18 cellular contexts compared by ENCODE assay signal in the genomic region with DNA sequence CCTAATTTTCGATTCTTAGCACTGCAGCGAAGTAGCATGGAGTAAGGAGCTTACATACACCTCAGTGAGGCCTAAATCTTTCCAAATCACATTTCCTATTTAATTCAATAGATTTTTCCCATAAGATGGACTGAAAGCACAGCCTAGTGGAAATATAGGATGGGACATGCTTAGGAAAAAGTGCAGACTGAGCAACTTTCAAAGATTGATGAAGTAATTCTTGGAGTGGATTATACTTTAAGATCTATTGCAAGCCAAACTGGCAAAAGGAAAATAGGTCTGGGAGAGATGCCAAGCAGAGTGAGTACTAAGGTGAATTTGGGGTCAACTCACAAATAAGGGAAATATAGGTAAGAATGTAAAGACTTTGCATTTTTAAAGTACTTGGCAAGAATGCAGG.
A peak's percentile ranks its signal among the peaks of the same experiment; 100 is the strongest.
DNase-seq lines count a peak whose midpoint lies in the region; ATAC-seq and TF ChIP-seq lines count a peak whose summit lies in the region.
"Had no signal": no experiment of that assay in that cellular context is flagged by ENCODE, and none has a peak within 500 bp of the region (broad histone marks: within the 10 kb centered on the region; RNA-seq: fewer than 3 reads in every experiment).

No MANE protein-coding gene starts in this region.

- no peaks in the 10 kb centered on the region for H3K9me3 ChIP-seq in cardiac muscle cell (ENCODE audit: low read depth)

- peak; percentile 18 for TF ChIP-seq CTCF in cardiac muscle cell (IDR thresholded peaks at IDR 0.05; ENCODE audit: low read depth, low read length)
- TF ChIP-seq CTCF in astrocyte of the cerebellum (IDR thresholded peaks at IDR 0.05; ENCODE audit: low read depth, low read length, missing control alignments) = peak; percentile 53
- TF ChIP-seq CTCF in fibroblast of pulmonary artery (IDR thresholded peaks at IDR 0.05; ENCODE audit: low read length, missing control alignments) = peak; percentile 42

- no peaks in the 10 kb centered on the region for H3K27me3 ChIP-seq in cardiac muscle cell

- no peaks in the 10 kb centered on the region for H3K36me3 ChIP-seq in cardiac muscle cell

- no peak overlapping the region for H3K4me3 Mint-ChIP-seq in activated T-cell treated with anti-CD3 and anti-CD28 coated beads, Interleukin-2, amount 50 U/mL, for 4 hours
- H3K4me3 Mint-ChIP-seq: activated CD4-positive, alpha-beta T cell treated with anti-CD3 and anti-CD28 coated beads for 36 hours; activated naive CD4-positive, alpha-beta T cell treated with anti-CD3 and anti-CD28 coated beads, Interleukin-2, amount 10 ng/mL, durations not matched to agents 7 days and 5 days; CD8-positive, alpha-beta T cell; memory B cell; natural killer cell treated with Interleukin-12 subunit alpha and Interleukin-12 subunit beta and Interleukin-15 and Interleukin-18, amount 100 ng/mL, for 72 hours; T-helper 2 cell treated with Interferon-gamma antibody and Interleukin-4, amounts not matched to agents 5 μg/mL and 100 μg/mL, for 36 hours had no signal

- H3K4me1 Mint-ChIP-seq in activated T-cell treated with anti-CD3 and anti-CD28 coated beads, Interleukin-2, amount 50 U/mL, for 4 hours (ENCODE audit: low read depth) = no peaks in the 10 kb centered on the region
- H3K4me1 Mint-ChIP-seq: activated CD4-positive, alpha-beta T cell treated with anti-CD3 and anti-CD28 coated beads for 36 hours; activated naive CD4-positive, alpha-beta T cell treated with anti-CD3 and anti-CD28 coated beads, Interleukin-2, amount 10 ng/mL, durations not matched to agents 7 days and 5 days; memory B cell had no signal

- in situ Hi-C loops in astrocyte of the cerebellum (cut with HindIII; ENCODE audit: low sequenced_read_pairs) = no loop called here

- intact Hi-C loops in left ventricle myocardium superior (cut with micrococcal nuclease) = no loop called here

- H3K36me3 Mint-ChIP-seq in activated T-cell treated with anti-CD3 and anti-CD28 coated beads, Interleukin-2, amount 50 U/mL, for 4 hours (ENCODE audit: insufficient read depth) = no peaks in the 10 kb centered on the region
- H3K36me3 Mint-ChIP-seq: activated naive CD4-positive, alpha-beta T cell treated with anti-CD3 and anti-CD28 coated beads, Interleukin-2, amount 10 ng/mL, durations not matched to agents 7 days and 5 days; CD8-positive, alpha-beta T cell; memory B cell had no signal

- no peaks in the 10 kb centered on the region for H3K4me1 ChIP-seq in cardiac muscle cell (ENCODE audit: low read depth)

- ATAC-seq in left ventricle myocardium superior = no peak
- no peak for ATAC-seq in activated T-cell treated with anti-CD3 and anti-CD28 coated beads, Interleukin-2, amount 50 U/mL, for 4 hours
- ATAC-seq: activated CD4-positive, alpha-beta T cell treated with anti-CD3 and anti-CD28 coated beads for 36 hours; CD8-positive, alpha-beta T cell; natural killer cell treated with Interleukin-12 subunit alpha and Interleukin-12 subunit beta and Interleukin-15 and Interleukin-18, amount 100 ng/mL, for 72 hours had no signal

- peak in 1 of 2 donors; percentile 74 for DNase-seq in cardiac muscle cell (ENCODE audit: low read depth in 1 of 2, low spot score in 1 of 2)
- DNase-seq in left ventricle myocardium superior = no peak
- DNase-seq in astrocyte of the cerebellum (ENCODE audit: low read depth) = peak; percentile 80
- DNase-seq in fibroblast of pulmonary artery (ENCODE audit: low read depth) = peak; percentile 77
- DNase-seq in SHP77 (lab: John Stamatoyannopoulos, UW) = no peak
- no peak for DNase-seq in UCSD-AML1 (lab: John Stamatoyannopoulos, UW; ENCODE audit: unreplicated experiment)
- DNase-seq in activated T-cell treated with anti-CD3 and anti-CD28 coated beads, Interleukin-2, amount 50 U/mL, for 4 hours = no peak
- DNase-seq in GM19238 (ENCODE audit: insufficient read length, low spot score) = no peak
- DNase-seq: activated CD4-positive, alpha-beta T cell treated with anti-CD3 and anti-CD28 coated beads for 36 hours; activated CD8-positive, alpha-beta memory T cell treated with anti-CD3 and anti-CD28 coated beads, Interleukin-2, amount 50 U/mL, for 48 hours; activated naive CD4-positive, alpha-beta T cell treated with anti-CD3 and anti-CD28 coated beads, Interleukin-2, amount 10 ng/mL, durations not matched to agents 7 days and 5 days; CD8-positive, alpha-beta T cell; islet precursor cell; NCI-H1105; SIG-M5 had no signal

- H3K27ac ChIP-seq in cardiac muscle cell = no peak overlapping the region

- no peak overlapping the region for H3K4me3 ChIP-seq in cardiac muscle cell
- H3K4me3 ChIP-seq in astrocyte of the cerebellum (ENCODE audit: low read depth, low read length) = no peak overlapping the region
- H3K4me3 ChIP-seq in fibroblast of pulmonary artery (replicated peaks; ENCODE audit: low read depth, low read length) = no peak overlapping the region

- peaks cover 16% of the 10 kb centered on the region for H3K9me3 Mint-ChIP-seq in activated T-cell treated with anti-CD3 and anti-CD28 coated beads, Interleukin-2, amount 50 U/mL, for 4 hours
- H3K9me3 Mint-ChIP-seq: memory B cell had no signal

- no peaks in the 10 kb centered on the region for H3K27me3 Mint-ChIP-seq in activated T-cell treated with anti-CD3 and anti-CD28 coated beads, Interleukin-2, amount 50 U/mL, for 4 hours (ENCODE audit: low read depth)
- H3K27me3 Mint-ChIP-seq: activated CD4-positive, alpha-beta T cell treated with anti-CD3 and anti-CD28 coated beads for 36 hours; activated naive CD4-positive, alpha-beta T cell treated with anti-CD3 and anti-CD28 coated beads, Interleukin-2, amount 10 ng/mL, durations not matched to agents 7 days and 5 days; memory B cell; natural killer cell treated with Interleukin-12 subunit alpha and Interleukin-12 subunit beta and Interleukin-15 and Interleukin-18, amount 100 ng/mL, for 72 hours had no signal

Comparison
In these comparisons a context has a peak if more than half of its experiments do, and no peak if none do; other contexts are left out.
1. DNase-seq: peak in astrocyte of the cerebellum (single experiment) and fibroblast of pulmonary artery (single experiment); none in left ventricle myocardium superior (single experiment), SHP77 (0 of 2), UCSD-AML1 (single experiment), activated T-cell treated with anti-CD3 and anti-CD28 coated beads, Interleukin-2, amount 50 U/mL, for 4 hours (single experiment) and GM19238 (single experiment).
2. Peak in every context shown above with its lines, with median percentiles within 50 percentile points of each other: CTCF ChIP-seq.